In the genomic region with DNA sequence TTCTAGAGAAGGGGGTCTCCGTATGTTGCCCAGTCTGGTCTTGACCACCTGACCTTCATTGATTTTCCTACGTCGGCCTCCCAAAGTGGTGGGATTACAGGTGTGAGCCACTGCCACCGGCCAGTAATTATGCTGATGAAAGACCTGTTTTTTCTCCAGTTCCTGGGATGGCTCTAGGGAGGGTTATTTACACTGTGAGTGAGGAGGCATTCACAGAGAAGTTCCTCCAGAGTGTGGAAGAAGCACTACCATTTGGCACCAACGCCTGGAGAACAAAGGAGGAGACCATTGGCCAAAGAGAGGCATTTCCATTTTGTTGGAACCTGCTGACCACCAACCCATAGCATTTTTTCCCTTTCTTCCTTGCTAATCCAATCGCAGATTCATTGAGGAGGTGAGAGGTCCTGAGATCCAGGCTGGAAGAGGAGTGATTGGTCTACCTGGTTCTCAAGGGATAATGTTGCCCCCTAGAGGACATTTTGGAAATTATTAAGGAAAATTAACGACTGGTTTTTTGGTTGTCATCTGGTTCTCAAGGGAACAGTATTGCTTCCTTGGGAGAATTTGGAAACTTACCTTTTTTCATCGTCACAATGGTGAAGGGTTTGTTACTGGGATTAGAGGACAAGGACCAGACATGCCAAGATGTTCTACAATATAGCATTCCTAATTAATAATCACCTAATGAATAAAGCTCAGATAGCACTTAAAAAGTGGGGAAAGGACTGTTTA, we compare ENCODE assay signal across 1 cellular context.
TF ChIP-seq lines count a peak whose summit lies in the region.

No MANE protein-coding gene starts in this region.

TF ChIP-seq in GM12878, 131 proteins besides CTCF, POLR2A, EP300 and RAD21 (continued from another document):
- TF ChIP-seq, protein P1, sequence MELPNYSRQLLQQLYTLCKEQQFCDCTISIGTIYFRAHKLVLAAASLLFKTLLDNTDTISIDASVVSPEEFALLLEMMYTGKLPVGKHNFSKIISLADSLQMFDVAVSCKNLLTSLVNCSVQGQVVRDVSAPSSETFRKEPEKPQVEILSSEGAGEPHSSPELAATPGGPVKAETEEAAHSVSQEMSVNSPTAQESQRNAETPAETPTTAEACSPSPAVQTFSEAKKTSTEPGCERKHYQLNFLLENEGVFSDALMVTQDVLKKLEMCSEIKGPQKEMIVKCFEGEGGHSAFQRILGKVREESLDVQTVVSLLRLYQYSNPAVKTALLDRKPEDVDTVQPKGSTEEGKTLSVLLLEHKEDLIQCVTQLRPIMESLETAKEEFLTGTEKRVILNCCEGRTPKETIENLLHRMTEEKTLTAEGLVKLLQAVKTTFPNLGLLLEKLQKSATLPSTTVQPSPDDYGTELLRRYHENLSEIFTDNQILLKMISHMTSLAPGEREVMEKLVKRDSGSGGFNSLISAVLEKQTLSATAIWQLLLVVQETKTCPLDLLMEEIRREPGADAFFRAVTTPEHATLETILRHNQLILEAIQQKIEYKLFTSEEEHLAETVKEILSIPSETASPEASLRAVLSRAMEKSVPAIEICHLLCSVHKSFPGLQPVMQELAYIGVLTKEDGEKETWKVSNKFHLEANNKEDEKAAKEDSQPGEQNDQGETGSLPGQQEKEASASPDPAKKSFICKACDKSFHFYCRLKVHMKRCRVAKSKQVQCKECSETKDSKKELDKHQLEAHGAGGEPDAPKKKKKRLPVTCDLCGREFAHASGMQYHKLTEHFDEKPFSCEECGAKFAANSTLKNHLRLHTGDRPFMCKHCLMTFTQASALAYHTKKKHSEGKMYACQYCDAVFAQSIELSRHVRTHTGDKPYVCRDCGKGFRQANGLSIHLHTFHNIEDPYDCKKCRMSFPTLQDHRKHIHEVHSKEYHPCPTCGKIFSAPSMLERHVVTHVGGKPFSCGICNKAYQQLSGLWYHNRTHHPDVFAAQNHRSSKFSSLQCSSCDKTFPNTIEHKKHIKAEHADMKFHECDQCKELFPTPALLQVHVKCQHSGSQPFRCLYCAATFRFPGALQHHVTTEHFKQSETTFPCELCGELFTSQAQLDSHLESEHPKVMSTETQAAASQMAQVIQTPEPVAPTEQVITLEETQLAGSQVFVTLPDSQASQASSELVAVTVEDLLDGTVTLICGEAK (IDR thresholded peaks at IDR 0.05; ENCODE audit: borderline replicate concordance), result no peak
- TF ChIP-seq SRF (IDR thresholded peaks at IDR 0.05; ENCODE audit: low read depth in 2 of 2, low read length in 2 of 2) (no peak), ASH2L (IDR thresholded peaks at IDR 0.05; ENCODE audit: borderline replicate concordance, low read depth) (no peak), IKZF2 (IDR thresholded peaks at IDR 0.05) (peak; percentile 26 to 31; a peak in 1 of 4 replicates), TCF12 (IDR thresholded peaks at IDR 0.05; ENCODE audit: low read depth, low read length) (no peak), FOXM1 (IDR thresholded peaks at IDR 0.05; ENCODE audit: low read depth, low read length) (no peak), SMAD1 (IDR thresholded peaks at IDR 0.05; ENCODE audit: low read depth, partially characterized antibody) (no peak), SMC3 (IDR thresholded peaks at IDR 0.05; ENCODE audit: borderline replicate concordance, low read length) (peak; percentile 86), MYB (IDR thresholded peaks at IDR 0.05; ENCODE audit: borderline replicate concordance, low read depth, low read length) (no peak)
- TF ChIP-seq, protein P2, sequence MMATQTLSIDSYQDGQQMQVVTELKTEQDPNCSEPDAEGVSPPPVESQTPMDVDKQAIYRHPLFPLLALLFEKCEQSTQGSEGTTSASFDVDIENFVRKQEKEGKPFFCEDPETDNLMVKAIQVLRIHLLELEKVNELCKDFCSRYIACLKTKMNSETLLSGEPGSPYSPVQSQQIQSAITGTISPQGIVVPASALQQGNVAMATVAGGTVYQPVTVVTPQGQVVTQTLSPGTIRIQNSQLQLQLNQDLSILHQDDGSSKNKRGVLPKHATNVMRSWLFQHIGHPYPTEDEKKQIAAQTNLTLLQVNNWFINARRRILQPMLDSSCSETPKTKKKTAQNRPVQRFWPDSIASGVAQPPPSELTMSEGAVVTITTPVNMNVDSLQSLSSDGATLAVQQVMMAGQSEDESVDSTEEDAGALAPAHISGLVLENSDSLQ (IDR thresholded peaks at IDR 0.05), result no peak
- TF ChIP-seq, protein P3, sequence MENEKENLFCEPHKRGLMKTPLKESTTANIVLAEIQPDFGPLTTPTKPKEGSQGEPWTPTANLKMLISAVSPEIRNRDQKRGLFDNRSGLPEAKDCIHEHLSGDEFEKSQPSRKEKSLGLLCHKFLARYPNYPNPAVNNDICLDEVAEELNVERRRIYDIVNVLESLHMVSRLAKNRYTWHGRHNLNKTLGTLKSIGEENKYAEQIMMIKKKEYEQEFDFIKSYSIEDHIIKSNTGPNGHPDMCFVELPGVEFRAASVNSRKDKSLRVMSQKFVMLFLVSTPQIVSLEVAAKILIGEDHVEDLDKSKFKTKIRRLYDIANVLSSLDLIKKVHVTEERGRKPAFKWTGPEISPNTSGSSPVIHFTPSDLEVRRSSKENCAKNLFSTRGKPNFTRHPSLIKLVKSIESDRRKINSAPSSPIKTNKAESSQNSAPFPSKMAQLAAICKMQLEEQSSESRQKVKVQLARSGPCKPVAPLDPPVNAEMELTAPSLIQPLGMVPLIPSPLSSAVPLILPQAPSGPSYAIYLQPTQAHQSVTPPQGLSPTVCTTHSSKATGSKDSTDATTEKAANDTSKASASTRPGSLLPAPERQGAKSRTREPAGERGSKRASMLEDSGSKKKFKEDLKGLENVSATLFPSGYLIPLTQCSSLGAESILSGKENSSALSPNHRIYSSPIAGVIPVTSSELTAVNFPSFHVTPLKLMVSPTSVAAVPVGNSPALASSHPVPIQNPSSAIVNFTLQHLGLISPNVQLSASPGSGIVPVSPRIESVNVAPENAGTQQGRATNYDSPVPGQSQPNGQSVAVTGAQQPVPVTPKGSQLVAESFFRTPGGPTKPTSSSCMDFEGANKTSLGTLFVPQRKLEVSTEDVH (IDR thresholded peaks at IDR 0.05; ENCODE audit: low read depth, partially characterized antibody), result no peak
- TF ChIP-seq, protein P4, sequence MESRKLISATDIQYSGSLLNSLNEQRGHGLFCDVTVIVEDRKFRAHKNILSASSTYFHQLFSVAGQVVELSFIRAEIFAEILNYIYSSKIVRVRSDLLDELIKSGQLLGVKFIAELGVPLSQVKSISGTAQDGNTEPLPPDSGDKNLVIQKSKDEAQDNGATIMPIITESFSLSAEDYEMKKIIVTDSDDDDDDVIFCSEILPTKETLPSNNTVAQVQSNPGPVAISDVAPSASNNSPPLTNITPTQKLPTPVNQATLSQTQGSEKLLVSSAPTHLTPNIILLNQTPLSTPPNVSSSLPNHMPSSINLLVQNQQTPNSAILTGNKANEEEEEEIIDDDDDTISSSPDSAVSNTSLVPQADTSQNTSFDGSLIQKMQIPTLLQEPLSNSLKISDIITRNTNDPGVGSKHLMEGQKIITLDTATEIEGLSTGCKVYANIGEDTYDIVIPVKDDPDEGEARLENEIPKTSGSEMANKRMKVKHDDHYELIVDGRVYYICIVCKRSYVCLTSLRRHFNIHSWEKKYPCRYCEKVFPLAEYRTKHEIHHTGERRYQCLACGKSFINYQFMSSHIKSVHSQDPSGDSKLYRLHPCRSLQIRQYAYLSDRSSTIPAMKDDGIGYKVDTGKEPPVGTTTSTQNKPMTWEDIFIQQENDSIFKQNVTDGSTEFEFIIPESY (IDR thresholded peaks at IDR 0.05), result no peak
- TF ChIP-seq, protein P5, sequence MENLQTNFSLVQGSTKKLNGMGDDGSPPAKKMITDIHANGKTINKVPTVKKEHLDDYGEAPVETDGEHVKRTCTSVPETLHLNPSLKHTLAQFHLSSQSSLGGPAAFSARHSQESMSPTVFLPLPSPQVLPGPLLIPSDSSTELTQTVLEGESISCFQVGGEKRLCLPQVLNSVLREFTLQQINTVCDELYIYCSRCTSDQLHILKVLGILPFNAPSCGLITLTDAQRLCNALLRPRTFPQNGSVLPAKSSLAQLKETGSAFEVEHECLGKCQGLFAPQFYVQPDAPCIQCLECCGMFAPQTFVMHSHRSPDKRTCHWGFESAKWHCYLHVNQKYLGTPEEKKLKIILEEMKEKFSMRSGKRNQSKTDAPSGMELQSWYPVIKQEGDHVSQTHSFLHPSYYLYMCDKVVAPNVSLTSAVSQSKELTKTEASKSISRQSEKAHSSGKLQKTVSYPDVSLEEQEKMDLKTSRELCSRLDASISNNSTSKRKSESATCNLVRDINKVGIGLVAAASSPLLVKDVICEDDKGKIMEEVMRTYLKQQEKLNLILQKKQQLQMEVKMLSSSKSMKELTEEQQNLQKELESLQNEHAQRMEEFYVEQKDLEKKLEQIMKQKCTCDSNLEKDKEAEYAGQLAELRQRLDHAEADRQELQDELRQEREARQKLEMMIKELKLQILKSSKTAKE (IDR thresholded peaks at IDR 0.05; ENCODE audit: low read depth, poor library complexity, severe bottlenecking), result peak; percentile 20
TF ChIP-seq in GM12878: peak in this region for 3.
